20 cellular contexts compared by ENCODE assay signal in the genomic region with DNA sequence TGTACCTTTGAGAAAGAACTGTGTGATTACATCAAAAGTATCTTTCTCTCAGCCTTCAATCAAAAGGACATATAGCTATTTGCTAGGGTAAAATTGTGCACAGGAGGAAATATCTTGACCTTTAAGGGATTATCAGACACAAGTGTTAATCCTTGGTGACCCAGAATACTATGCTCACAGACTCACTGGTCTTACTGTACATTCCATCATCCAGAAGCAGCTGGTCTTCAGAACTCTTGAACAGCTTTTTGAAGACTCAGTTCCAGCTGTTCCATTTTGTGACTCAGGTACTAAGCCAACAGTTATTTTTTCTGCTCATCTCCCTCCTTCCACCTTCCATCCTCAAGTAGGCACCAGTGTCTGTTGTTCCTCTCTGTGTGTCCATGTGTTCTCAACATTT. TPM values are rescaled to one million over a fixed set of nuclear protein-coding genes. Genes with fewer than 3 reads are reported as not detected.
A peak's percentile ranks its signal among the peaks of the same experiment; 100 is the strongest.
DNase-seq lines count a peak whose midpoint lies in the region; ATAC-seq, FAIRE-seq and TF ChIP-seq lines count a peak whose summit lies in the region.
"Had no signal": no experiment of that assay in that cellular context is flagged by ENCODE, and none has a peak within 500 bp of the region (broad histone marks: within the 10 kb centered on the region; RNA-seq: fewer than 3 reads in every experiment).

No MANE protein-coding gene starts in this region.

- CTCF ChIA-PET in K562 (lab: Yijun Ruan, JAX; ENCODE audit: low intra/inter-chr PET ratio), result no interaction called here
- CTCF ChIA-PET in CD4-positive, alpha-beta T cell (lab: Charles Lee), result interaction anchor here (1.2 kb wide), 1 partner anchor 45 kb away, joined by 4 read pairs; no protein-coding TSS in a partner anchor

- no peaks in the 10 kb centered on the region for H3K9me3 ChIP-seq in K562 (replicated peaks; ENCODE audit: control insufficient read depth, insufficient read depth, low read depth, low read length)
- H3K9me3 ChIP-seq in CD4-positive, alpha-beta T cell (ENCODE audit: control insufficient read depth, low read length), result no peaks in the 10 kb centered on the region
- H3K9me3 ChIP-seq in right cardiac atrium (ENCODE audit: control insufficient read depth, low read length), result no peaks in the 10 kb centered on the region
- H3K9me3 ChIP-seq: BLaER1 treated with 17β-estradiol and CSF1 and Interleukin-3, amounts not matched to agents 10 nM and 100 nM had no signal

- BruUV-seq in K562 (replicated peaks; lab: Mats Ljungman, UMichigan), result no TSS peak

- no peaks in the 10 kb centered on the region for H3K4me1 Mint-ChIP-seq in CD4-positive, alpha-beta T cell (ENCODE audit: low read depth)

- H3K4me3 ChIP-seq in K562 (no peak overlapping the region), right cardiac atrium (ENCODE audit: low read length) (no peak overlapping the region)
- H3K4me3 ChIP-seq: BLaER1 treated with 17β-estradiol and CSF1 and Interleukin-3, amounts not matched to agents 10 nM and 100 nM had no signal

- H3K4me3 Mint-ChIP-seq in CD4-positive, alpha-beta T cell, result no peak overlapping the region
- H3K4me3 Mint-ChIP-seq: B cell; CD8-positive, alpha-beta memory T cell had no signal

- POLR2A ChIA-PET in K562 (lab: Yijun Ruan, JAX), result interaction anchor here (1.4 to 5.4 kb wide), 5 partner anchors 9 to 30 kb away, joined by 4 to 41 read pairs (median 15); a partner anchor contains a TSS
- POLR2A ChIA-PET in CD4-positive, alpha-beta T cell (lab: Charles Lee), result interaction anchor here (1.8 to 4.8 kb wide), 2 partner anchors 20 to 29 kb away, joined by 6 to 33 read pairs; a partner anchor contains a TSS

- no peak for TF ChIP-seq EP300 in K562 (IDR thresholded peaks at IDR 0.05; ENCODE audit: low read length)

- FAIRE-seq in K562 (lab: Jason Lieb, UNC) (peak; percentile 56), urothelium cell line (lab: Jason Lieb, UNC) (peak; percentile 17)
- FAIRE-seq: G401.6, GM12892, GM18507 had no signal

- intact Hi-C loops in K562 (cut with micrococcal nuclease) (no loop called here), right cardiac atrium (cut with DNase I) (no loop called here)
- intact Hi-C loops in CD4-positive, alpha-beta T cell (cut with DNase I, micrococcal nuclease), result no loop called here

- no peaks in the 10 kb centered on the region for H3K9me1 ChIP-seq in K562 (ENCODE audit: control insufficient read depth, insufficient read depth, low read length)

- 0 out of 2 replicates have a peak overlapping the region, but pooled peaks have one; percentile 33 for H2AFZ ChIP-seq in K562 (ENCODE audit: low read depth, low read length)

- H3K27ac ChIP-seq in K562 (ENCODE audit: extremely low read depth, low read depth, low read length) (no peak overlapping the region), right cardiac atrium (ENCODE audit: low read length) (no peak overlapping the region)
- H3K27ac ChIP-seq in CD4-positive, alpha-beta T cell (ENCODE audit: low read depth, low read length), result no peak overlapping the region
- H3K27ac ChIP-seq: BLaER1 treated with 17β-estradiol and CSF1 and Interleukin-3, amounts not matched to agents 10 nM and 100 nM had no signal

- no peak overlapping the region for H3K4me2 ChIP-seq in K562 (ENCODE audit: insufficient read depth, low read length)
- H3K4me2 ChIP-seq: BLaER1 treated with 17β-estradiol and CSF1 and Interleukin-3, amounts not matched to agents 10 nM and 100 nM had no signal

- H3K4me1 ChIP-seq in K562 (replicated peaks in 1 of 2; ENCODE audit: control insufficient read depth in 2 of 2, insufficient read depth in 2 of 2, low read length in 2 of 2) (peaks cover 3 to 8% of the 10 kb centered on the region in 2 experiments; a peak in 4 of 5 replicates), right cardiac atrium (ENCODE audit: control insufficient read depth, insufficient read depth, low read length) (no peaks in the 10 kb centered on the region)

- no peak for TF ChIP-seq CTCF in K562 (IDR thresholded peaks at IDR 0.05 in 2 of 3, conservative IDR thresholded peaks at IDR 0.05 in 1 of 3; ENCODE audit: insufficient read depth in 2 of 3, low read depth in 1 of 3, low read length in 3 of 3)
- no peak for TF ChIP-seq CTCF in CD4-positive, alpha-beta T cell (IDR thresholded peaks at IDR 0.05)

- no peak overlapping the region for H3K27ac Mint-ChIP-seq in CD4-positive, alpha-beta T cell
- H3K27ac Mint-ChIP-seq: B cell had no signal

- H3K27me3 Mint-ChIP-seq in CD4-positive, alpha-beta T cell, result no peaks in the 10 kb centered on the region
- H3K27me3 Mint-ChIP-seq: B cell; CD8-positive, alpha-beta memory T cell had no signal

- DNase-seq in HCEC 1CT (peak; percentile 6), K562 (ENCODE audit: extremely low read depth in 1 of 4, low spot score in 3 of 4) (no peak), myocyte (ENCODE audit: low read depth) (peak; percentile 39), urothelium cell line (ENCODE audit: low spot score) (no peak), right cardiac atrium (no peak), NCI-H524 treated with DMSO at 0.1 percent for 48 hours (lab: John Stamatoyannopoulos, UW) (no peak)
- DNase-seq in CD4-positive, alpha-beta T cell, result no peak
- DNase-seq: 8988T; CD8-positive, alpha-beta memory T cell; COR-L47; DMS 273 treated with DMSO at 0.1 percent for 48 hours; DMS53; DND-41; GOT3; H7 had no signal

- in situ Hi-C loops in K562 (cut with MboI), result no loop called here

- H3K27me3 ChIP-seq in K562 (ENCODE audit: control insufficient read depth in 2 of 2, insufficient read depth in 2 of 2, low read length in 2 of 2) (no peaks in the 10 kb centered on the region), right cardiac atrium (ENCODE audit: control insufficient read depth, insufficient read depth) (no peaks in the 10 kb centered on the region)
- no peaks in the 10 kb centered on the region for H3K27me3 ChIP-seq in CD4-positive, alpha-beta T cell (ENCODE audit: control insufficient read depth, insufficient read depth, low read length)
- H3K27me3 ChIP-seq: BLaER1 treated with 17β-estradiol and CSF1 and Interleukin-3, amounts not matched to agents 10 nM and 100 nM had no signal

- no peak overlapping the region for H3K9ac ChIP-seq in K562 (ENCODE audit: insufficient read depth in 1 of 2, low read depth in 2 of 2, low read length in 2 of 2)
- H3K9ac ChIP-seq: BLaER1 treated with 17β-estradiol and CSF1 and Interleukin-3, amounts not matched to agents 10 nM and 100 nM had no signal

- ATAC-seq in K562, result peak; percentile 42
- ATAC-seq in CD4-positive, alpha-beta T cell (ENCODE audit: poor library complexity), result no peak
- ATAC-seq in right cardiac atrium, result no peak

- no peaks in the 10 kb centered on the region for H3K36me3 ChIP-seq in K562 (ENCODE audit: control insufficient read depth, insufficient read depth, low read length)
- H3K36me3 ChIP-seq: BLaER1 treated with 17β-estradiol and CSF1 and Interleukin-3, amounts not matched to agents 10 nM and 100 nM had no signal

- H4K20me1 ChIP-seq in K562 (replicated peaks; ENCODE audit: control insufficient read depth, insufficient read depth, low read length), result no peaks in the 10 kb centered on the region
- H4K20me1 ChIP-seq: BLaER1 treated with 17β-estradiol and CSF1 and Interleukin-3, amounts not matched to agents 10 nM and 100 nM had no signal

- no peak for TF ChIP-seq POLR2A in K562 (conservative IDR thresholded peaks at IDR 0.05)

- TF ChIP-seq RAD21 in K562 (CRISPR knock-in tag; conservative IDR thresholded peaks at IDR 0.05 in 1 of 2, IDR thresholded peaks at IDR 0.05 in 1 of 2), result no peak

- no peaks in the 10 kb centered on the region for H3K79me2 ChIP-seq in K562 (ENCODE audit: control insufficient read depth, insufficient read depth, low read length)

- H3K36me3 Mint-ChIP-seq in CD4-positive, alpha-beta T cell (ENCODE audit: low read depth), result no peaks in the 10 kb centered on the region
- H3K36me3 Mint-ChIP-seq: CD8-positive, alpha-beta memory T cell had no signal

- no peaks in the 10 kb centered on the region for H3K9me3 Mint-ChIP-seq in CD4-positive, alpha-beta T cell
- H3K9me3 Mint-ChIP-seq: CD8-positive, alpha-beta memory T cell had no signal

RNA-seq across cellular contexts. Expression of a gene that starts 19.8 kb away (rescaled TPM):
- 26.1 and 84.9 TPM in 2 replicates for total RNA-seq in K562 (2011; cell fraction: chromatin; rRNA removed; ENCODE audit: low replicate concordance)
- 23.5 and 32.0 TPM in 2 replicates for total RNA-seq in K562 (2011; cell fraction: nucleolus; rRNA removed)
- total RNA-seq in K562 (2011; cell fraction: nucleoplasm; rRNA removed), result 45.8 and 55.1 TPM in 2 replicates
- 12.4 and 17.3 TPM in 2 replicates for total RNA-seq in K562 (2014; rRNA removed)
- 27.7 and 28.3 TPM in 2 replicates for total RNA-seq in K562 (2014; rRNA removed; fragmentation: Illumina TruSeq; extraction: Trizol)
- 24.6 and 28.6 TPM in 2 replicates for total RNA-seq in K562 (2015; rRNA removed; fragmentation: Illumina TruSeq; extraction: Trizol)
- 26.9 and 29.6 TPM in 2 replicates for total RNA-seq in K562 (2021)
- polyA plus RNA-seq in K562 (2011; rRNA removed), result 59.1 and 70.7 TPM in 2 replicates
- polyA plus RNA-seq in K562 (2011; cell fraction: cytosol; rRNA removed), result 22.8 and 36.5 TPM in 2 replicates
- polyA plus RNA-seq in K562 (2011; cell fraction: nucleus; rRNA removed), result 130 and 149 TPM in 2 replicates
- polyA plus RNA-seq in K562 (2012), result 20.0 and 25.3 TPM in 2 replicates
- 23.3 and 25.7 TPM in 2 replicates for polyA plus RNA-seq in K562 (2014; fragmentation: Illumina TruSeq; extraction: Trizol)
- 10 to 100 TPM; 21.3 to 25.1 TPM for polyA plus RNA-seq in K562 (2014; fragmentation: Nextera tagmentation; extraction: Ambion mirVana)
- polyA plus RNA-seq in K562 (2014; rRNA removed), result 26.8 and 30.1 TPM in 2 replicates
- 64.4 and 67.8 TPM in 2 replicates for polyA minus RNA-seq in K562 (2011; rRNA and poly(A)+ RNA removed)
- 22.4 and 27.6 TPM in 2 replicates for polyA minus RNA-seq in K562 (2011; cell fraction: cytosol; rRNA and poly(A)+ RNA removed)
- polyA minus RNA-seq in K562 (2011; cell fraction: nucleus; rRNA and poly(A)+ RNA removed), result 46.0 and 95.5 TPM in 2 replicates
- total RNA-seq in myocyte, result 63.7 and 68.8 TPM in 2 replicates
- 19.4 TPM for polyA plus RNA-seq in myocyte (2012)
- 10 to 100 TPM; 71.1 to 72.0 TPM for total RNA-seq in CD4-positive, alpha-beta T cell
- total RNA-seq in right cardiac atrium, result 10 to 100 TPM; 40.6 to 46.7 (median 44.2) TPM
- 23.8 TPM for polyA plus RNA-seq in right cardiac atrium

RNA-seq across cellular contexts. Expression of a gene that starts 29.4 kb away (rescaled TPM):
- total RNA-seq in K562 (2011; cell fraction: chromatin; rRNA removed; ENCODE audit: low replicate concordance), result 653 and 1,130 TPM in 2 replicates
- total RNA-seq in K562 (2011; cell fraction: nucleolus; rRNA removed), result 356 and 378 TPM in 2 replicates
- total RNA-seq in K562 (2011; cell fraction: nucleoplasm; rRNA removed), result 459 and 505 TPM in 2 replicates
- total RNA-seq in K562 (2014; rRNA removed) (428 and 733 TPM in 2 replicates), K562 (2014; rRNA removed; fragmentation: Illumina TruSeq; extraction: Trizol) (481 and 499 TPM in 2 replicates), K562 (2015; rRNA removed; fragmentation: Illumina TruSeq; extraction: Trizol) (719 and 734 TPM in 2 replicates), K562 (2021) (790 and 801 TPM in 2 replicates), myocyte (976 and 1,007 TPM in 2 replicates), right cardiac atrium (100 to 1,000 TPM; 657 to 718 (median 693) TPM)
- polyA plus RNA-seq in K562 (2011; rRNA removed) (449 and 646 TPM in 2 replicates), K562 (2014; fragmentation: Illumina TruSeq; extraction: Trizol) (663 and 762 TPM in 2 replicates), K562 (2014; fragmentation: Nextera tagmentation; extraction: Ambion mirVana) (100 to 1,000 TPM; 206 to 683 TPM), K562 (2014; rRNA removed) (351 and 385 TPM in 2 replicates), right cardiac atrium (266 TPM)
- polyA plus RNA-seq in K562 (2011; cell fraction: cytosol; rRNA removed), result 153 and 186 TPM in 2 replicates
- polyA plus RNA-seq in K562 (2011; cell fraction: nucleus; rRNA removed), result 421 and 579 TPM in 2 replicates
- polyA plus RNA-seq in K562 (2012), result 338 and 520 TPM in 2 replicates
- polyA minus RNA-seq in K562 (2011; rRNA and poly(A)+ RNA removed), result 865 and 1,047 TPM in 2 replicates
- polyA minus RNA-seq in K562 (2011; cell fraction: cytosol; rRNA and poly(A)+ RNA removed), result 467 and 888 TPM in 2 replicates
- polyA minus RNA-seq in K562 (2011; cell fraction: nucleus; rRNA and poly(A)+ RNA removed), result 266 and 377 TPM in 2 replicates
- 495 TPM for polyA plus RNA-seq in myocyte (2012)
- total RNA-seq in CD4-positive, alpha-beta T cell, result 1,000 to 10,000 TPM; 1,001 to 1,008 TPM

Comparison
In these comparisons a context has a peak if more than half of its experiments do, and no peak if none do; other contexts are left out.
1. DNase-seq: peak in HCEC 1CT (single experiment) and myocyte (single experiment); none in K562 (0 of 4), urothelium cell line (single experiment), CD4-positive, alpha-beta T cell (0 of 10), right cardiac atrium (0 of 3) and NCI-H524 treated with DMSO at 0.1 percent for 48 hours (single experiment).